26 cellular contexts compared by ENCODE assay signal in the genomic region with DNA sequence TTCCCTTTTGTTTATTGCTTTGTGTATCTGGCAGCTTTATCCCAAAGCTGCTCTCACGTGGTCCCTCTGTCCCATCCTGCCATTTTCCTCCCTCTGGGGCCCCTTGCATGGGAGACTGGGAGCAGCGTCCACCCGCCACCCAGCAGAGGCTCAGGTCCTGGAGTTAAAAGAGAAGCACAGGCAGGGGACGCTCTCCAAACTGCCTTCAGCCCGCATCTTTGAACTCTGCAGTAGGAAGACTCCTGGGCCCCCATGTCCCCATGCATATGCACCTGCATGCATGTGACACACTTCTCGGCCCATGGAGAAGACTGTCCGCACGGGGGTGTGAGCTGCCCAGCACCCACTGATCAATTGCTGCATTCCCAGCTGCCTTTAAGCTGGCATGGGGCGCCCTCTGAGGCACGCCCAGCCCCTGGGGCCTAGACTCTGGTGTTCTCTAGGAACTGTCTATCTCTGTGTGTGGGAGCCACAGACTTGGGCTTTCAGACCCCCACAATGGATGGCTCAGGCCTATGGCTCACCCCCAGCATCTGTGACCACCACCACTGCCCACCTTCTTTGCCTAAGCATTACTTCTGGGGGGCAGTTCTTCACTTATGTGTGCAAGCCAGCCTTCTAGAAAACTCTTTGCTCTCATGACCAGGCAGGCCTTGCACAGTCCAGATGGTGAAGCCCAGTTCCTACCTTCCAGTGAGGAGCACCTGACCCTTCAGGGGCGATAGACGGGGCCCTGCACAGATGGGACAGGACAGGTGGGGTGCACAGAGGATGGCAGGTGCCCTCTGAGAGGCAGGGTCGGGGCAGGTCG.
"Had no signal": no experiment of that assay in that cellular context is flagged by ENCODE, and none has a peak within 500 bp of the region (broad histone marks: within the 10 kb centered on the region; RNA-seq: fewer than 3 reads in every experiment).

No MANE protein-coding gene starts in this region.

- H3K9me3 Mint-ChIP-seq: activated naive CD4-positive, alpha-beta T cell treated with anti-CD3 and anti-CD28 coated beads for 36 hours; activated naive CD8-positive, alpha-beta T cell treated with anti-CD3 and anti-CD28 coated beads, Interleukin-2, amount 10 ng/mL, durations not matched to agents 7 days and 5 days; activated T-cell treated with anti-CD3 and anti-CD28 coated beads, Interleukin-2, amount 50 U/mL, for 72 hours; naive thymus-derived CD4-positive, alpha-beta T cell had no signal

- FAIRE-seq: endothelial cell of umbilical vein, small intestine had no signal

- H3K27ac Mint-ChIP-seq: activated naive CD4-positive, alpha-beta T cell treated with anti-CD3 and anti-CD28 coated beads for 36 hours; activated naive CD8-positive, alpha-beta T cell treated with anti-CD3 and anti-CD28 coated beads, Interleukin-2, amount 10 ng/mL, durations not matched to agents 7 days and 5 days; activated T-cell treated with anti-CD3 and anti-CD28 coated beads, Interleukin-2, amount 50 U/mL, for 72 hours; T-helper 17 cell had no signal

- H3K4me1 ChIP-seq: ascending aorta, gastroesophageal sphincter, sigmoid colon had no signal

- H3K4me3 Mint-ChIP-seq: activated naive CD4-positive, alpha-beta T cell treated with anti-CD3 and anti-CD28 coated beads for 36 hours; activated naive CD8-positive, alpha-beta T cell treated with anti-CD3 and anti-CD28 coated beads, Interleukin-2, amount 10 ng/mL, durations not matched to agents 7 days and 5 days; activated T-cell treated with anti-CD3 and anti-CD28 coated beads, Interleukin-2, amount 50 U/mL, for 72 hours; naive thymus-derived CD4-positive, alpha-beta T cell; T-helper 17 cell had no signal

- H3K27me3 ChIP-seq: ascending aorta, brain microvascular endothelial cell had no signal

- H3K9me3 ChIP-seq: ascending aorta, gastroesophageal sphincter, sigmoid colon, thoracic aorta had no signal

- H3K36me3 ChIP-seq: ascending aorta, brain microvascular endothelial cell, gastroesophageal sphincter, sigmoid colon, thoracic aorta, WERI-Rb-1 had no signal

- H3K4me1 Mint-ChIP-seq: activated naive CD8-positive, alpha-beta T cell treated with anti-CD3 and anti-CD28 coated beads, Interleukin-2, amount 10 ng/mL, durations not matched to agents 7 days and 5 days had no signal

- H3K27ac ChIP-seq: ascending aorta, brain microvascular endothelial cell, gastroesophageal sphincter, sigmoid colon, thoracic aorta, WERI-Rb-1 had no signal

- H3K4me3 ChIP-seq: ascending aorta, gastroesophageal sphincter, sigmoid colon, thoracic aorta had no signal

- ATAC-seq: activated CD4-positive, CD25-positive, alpha-beta regulatory T cell treated with anti-CD3 and anti-CD28 coated beads, Interleukin-2, amount 50 U/mL, for 24 hours; activated T-cell treated with anti-CD3 and anti-CD28 coated beads, Interleukin-2, amount 50 U/mL, for 72 hours; gastroesophageal sphincter; naive thymus-derived CD4-positive, alpha-beta T cell; SK-N-SH treated with all-trans-retinoic acid at 6 μM for 48 hours; T-helper 17 cell had no signal

- H3K36me3 Mint-ChIP-seq: activated naive CD8-positive, alpha-beta T cell treated with anti-CD3 and anti-CD28 coated beads, Interleukin-2, amount 10 ng/mL, durations not matched to agents 7 days and 5 days; naive thymus-derived CD4-positive, alpha-beta T cell had no signal

- DNase-seq: activated CD4-positive, alpha-beta T cell treated with anti-CD3 and anti-CD28 coated beads for 48 hours; activated CD4-positive, alpha-beta T cell treated with anti-CD3 and anti-CD28 coated beads, Interleukin-2, amount 50 U/mL, for 48 hours; activated effector memory CD4-positive, alpha-beta T cell treated with Interleukin-2 at 50 U/mL for 16 hours; activated naive CD4-positive, alpha-beta T cell treated with anti-CD3 and anti-CD28 coated beads for 36 hours; activated naive CD8-positive, alpha-beta T cell treated with anti-CD3 and anti-CD28 coated beads, Interleukin-2, amount 10 ng/mL, durations not matched to agents 7 days and 5 days; activated T-cell treated with anti-CD3 and anti-CD28 coated beads, Interleukin-2, amount 50 U/mL, for 72 hours; brain microvascular endothelial cell; hippocampal formation; midbrain; naive thymus-derived CD4-positive, alpha-beta T cell; nucleus accumbens; sigmoid colon; small intestine; stimulated activated CD4-positive, alpha-beta T cell treated with anti-CD3 and anti-CD28 coated beads, Interleukin-15, amount 100 ng/mL, for 24 hours; stimulated activated CD4-positive, alpha-beta T cell treated with anti-CD3 and anti-CD28 coated beads, Interleukin-2, amount 100 ng/mL, for 24 hours; stimulated activated naive CD4-positive, alpha-beta T cell treated with Interleukin-2 at 50 U/mL for 16 hours; T-helper 17 cell; T1000; trophoblast cell; WERI-Rb-1 had no signal
